Comparison of ENCODE assay signal across 29 cellular contexts in the genomic region with DNA sequence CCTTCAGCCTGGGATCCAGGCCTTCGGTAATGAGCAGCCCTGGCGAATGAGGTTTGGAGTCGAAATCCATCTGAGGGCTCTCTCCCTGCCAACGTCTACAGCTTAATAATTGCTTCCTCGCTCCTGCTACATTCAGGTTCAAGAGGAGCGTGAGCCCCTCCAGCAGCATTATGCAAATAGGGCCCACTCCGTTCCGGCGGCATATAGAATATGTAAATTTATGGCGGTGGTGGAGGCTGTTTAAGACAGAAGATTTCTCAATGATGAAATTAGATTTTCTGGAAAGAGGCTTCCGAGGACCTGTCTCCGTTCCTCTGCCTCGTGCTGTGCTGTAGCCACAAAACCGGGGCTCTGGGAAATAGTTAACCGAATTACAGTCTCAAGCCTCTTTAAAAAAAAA.
"Had no signal": no experiment of that assay in that cellular context is flagged by ENCODE, and none has a peak within 500 bp of the region (broad histone marks: within the 10 kb centered on the region; RNA-seq: fewer than 3 reads in every experiment).

No MANE protein-coding gene starts in this region.

- H3K27me3 ChIP-seq: ascending aorta, brain microvascular endothelial cell had no signal

- H3K4me1 Mint-ChIP-seq: activated CD4-positive, alpha-beta T cell treated with anti-CD3 and anti-CD28 coated beads for 36 hours; activated CD4-positive, alpha-beta T cell treated with anti-CD3 and anti-CD28 coated beads, Interleukin-2, amount 10 ng/mL, durations not matched to agents 24 days and 14 days; activated CD8-positive, alpha-beta memory T cell treated with anti-CD3 and anti-CD28 coated beads, Interleukin-2, amount 10 ng/mL, durations not matched to agents 7 days and 5 days; activated naive CD4-positive, alpha-beta T cell treated with anti-CD3 and anti-CD28 coated beads, Interleukin-2, amount 10 ng/mL, durations not matched to agents 7 days and 5 days; activated naive CD8-positive, alpha-beta T cell treated with anti-CD3 and anti-CD28 coated beads, Interleukin-2, amount 10 ng/mL, durations not matched to agents 7 days and 5 days; central memory CD8-positive, alpha-beta T cell had no signal

- H3K9me3 Mint-ChIP-seq: activated CD4-positive, alpha-beta memory T cell treated with anti-CD3 and anti-CD28 coated beads for 36 hours; activated CD4-positive, alpha-beta T cell treated with anti-CD3 and anti-CD28 coated beads, Interleukin-2, amount 10 ng/mL, durations not matched to agents 24 days and 14 days; activated naive CD4-positive, alpha-beta T cell treated with anti-CD3 and anti-CD28 coated beads, Interleukin-2, amount 10 ng/mL, durations not matched to agents 7 days and 5 days; activated naive CD4-positive, alpha-beta T cell treated with anti-CD3 and anti-CD28 coated beads, Interleukin-2, amount 50 U/mL, for 72 hours; activated naive CD8-positive, alpha-beta T cell treated with anti-CD3 and anti-CD28 coated beads, Interleukin-2, amount 10 ng/mL, durations not matched to agents 7 days and 5 days; central memory CD8-positive, alpha-beta T cell; dendritic cell treated with granulocyte-macrophage colony-stimulating factor and Interleukin-4, amounts not matched to agents 40 ng/mL and 50 ng/mL, for 4 days; endodermal cell had no signal

- H3K27ac Mint-ChIP-seq: activated CD4-positive, alpha-beta memory T cell treated with anti-CD3 and anti-CD28 coated beads for 36 hours; activated CD4-positive, alpha-beta T cell treated with anti-CD3 and anti-CD28 coated beads for 36 hours; activated CD4-positive, alpha-beta T cell treated with anti-CD3 and anti-CD28 coated beads, Interleukin-2, amount 10 ng/mL, durations not matched to agents 24 days and 14 days; activated CD8-positive, alpha-beta memory T cell treated with anti-CD3 and anti-CD28 coated beads, Interleukin-2, amount 10 ng/mL, durations not matched to agents 7 days and 5 days; activated CD8-positive, alpha-beta T cell treated with anti-CD3 and anti-CD28 coated beads, Interleukin-2, amount 10 ng/mL, durations not matched to agents 7 days and 5 days; activated naive CD4-positive, alpha-beta T cell treated with anti-CD3 and anti-CD28 coated beads, Interleukin-2, amount 10 ng/mL, durations not matched to agents 7 days and 5 days; activated naive CD4-positive, alpha-beta T cell treated with anti-CD3 and anti-CD28 coated beads, Interleukin-2, amount 50 U/mL, for 72 hours; activated naive CD8-positive, alpha-beta T cell treated with anti-CD3 and anti-CD28 coated beads, Interleukin-2, amount 10 ng/mL, durations not matched to agents 7 days and 5 days; dendritic cell treated with granulocyte-macrophage colony-stimulating factor and Interleukin-4, amounts not matched to agents 40 ng/mL and 50 ng/mL, for 4 days; endodermal cell had no signal

- H3K36me3 Mint-ChIP-seq: activated CD4-positive, alpha-beta memory T cell treated with anti-CD3 and anti-CD28 coated beads for 36 hours; activated CD8-positive, alpha-beta memory T cell treated with anti-CD3 and anti-CD28 coated beads, Interleukin-2, amount 10 ng/mL, durations not matched to agents 7 days and 5 days; activated naive CD4-positive, alpha-beta T cell treated with anti-CD3 and anti-CD28 coated beads, Interleukin-2, amount 10 ng/mL, durations not matched to agents 7 days and 5 days; activated naive CD4-positive, alpha-beta T cell treated with anti-CD3 and anti-CD28 coated beads, Interleukin-2, amount 50 U/mL, for 72 hours; activated naive CD8-positive, alpha-beta T cell treated with anti-CD3 and anti-CD28 coated beads, Interleukin-2, amount 10 ng/mL, durations not matched to agents 7 days and 5 days had no signal

- ATAC-seq: activated CD4-positive, alpha-beta T cell treated with anti-CD3 and anti-CD28 coated beads for 36 hours; activated CD8-positive, alpha-beta memory T cell treated with anti-CD3 and anti-CD28 coated beads, Interleukin-2, amount 10 ng/mL, durations not matched to agents 7 days and 5 days; activated CD8-positive, alpha-beta T cell treated with anti-CD3 and anti-CD28 coated beads, Interleukin-2, amount 10 ng/mL, durations not matched to agents 7 days and 5 days; activated naive CD4-positive, alpha-beta T cell treated with anti-CD3 and anti-CD28 coated beads, Interleukin-2, amount 50 U/mL, for 72 hours; esophagus mucosa; gastrocnemius medialis; heart left ventricle had no signal

- H3K36me3 ChIP-seq: ascending aorta, brain microvascular endothelial cell, gastrocnemius medialis, heart left ventricle had no signal

- H3K4me1 ChIP-seq: gastrocnemius medialis had no signal

- H3K27ac ChIP-seq: ascending aorta, brain microvascular endothelial cell, coronary artery, dorsolateral prefrontal cortex, gastrocnemius medialis, heart left ventricle had no signal

- H3K4me3 Mint-ChIP-seq: activated CD4-positive, alpha-beta memory T cell treated with anti-CD3 and anti-CD28 coated beads for 36 hours; activated CD4-positive, alpha-beta T cell treated with anti-CD3 and anti-CD28 coated beads for 36 hours; activated CD4-positive, alpha-beta T cell treated with anti-CD3 and anti-CD28 coated beads, Interleukin-2, amount 10 ng/mL, durations not matched to agents 24 days and 14 days; activated CD8-positive, alpha-beta memory T cell treated with anti-CD3 and anti-CD28 coated beads, Interleukin-2, amount 10 ng/mL, durations not matched to agents 7 days and 5 days; activated CD8-positive, alpha-beta T cell treated with anti-CD3 and anti-CD28 coated beads, Interleukin-2, amount 10 ng/mL, durations not matched to agents 7 days and 5 days; activated naive CD4-positive, alpha-beta T cell treated with anti-CD3 and anti-CD28 coated beads, Interleukin-2, amount 10 ng/mL, durations not matched to agents 7 days and 5 days; activated naive CD8-positive, alpha-beta T cell treated with anti-CD3 and anti-CD28 coated beads, Interleukin-2, amount 10 ng/mL, durations not matched to agents 7 days and 5 days; central memory CD8-positive, alpha-beta T cell; dendritic cell treated with granulocyte-macrophage colony-stimulating factor and Interleukin-4, amounts not matched to agents 40 ng/mL and 50 ng/mL, for 4 days; endodermal cell had no signal

- H3K9me3 ChIP-seq: ascending aorta, gastrocnemius medialis, heart left ventricle had no signal

- DNase-seq: activated CD4-positive, alpha-beta memory T cell treated with anti-CD3 and anti-CD28 coated beads for 36 hours; activated CD4-positive, alpha-beta T cell treated with anti-CD3 and anti-CD28 coated beads for 36 hours; activated CD4-positive, alpha-beta T cell treated with anti-CD3 and anti-CD28 coated beads, Interleukin-2, amount 10 ng/mL, durations not matched to agents 24 days and 14 days; activated CD4-positive, CD25-positive, alpha-beta regulatory T cell; activated CD4-positive, CD25-positive, alpha-beta regulatory T cell treated with anti-CD3 and anti-CD28 coated beads, Interleukin-2, amount 50 U/mL, for 72 hours; activated CD8-positive, alpha-beta memory T cell treated with anti-CD3 and anti-CD28 coated beads, Interleukin-2, amount 10 ng/mL, durations not matched to agents 7 days and 5 days; activated CD8-positive, alpha-beta memory T cell treated with anti-CD3 and anti-CD28 coated beads, Interleukin-2, amount 50 U/mL, for 4 hours; activated CD8-positive, alpha-beta T cell treated with anti-CD3 and anti-CD28 coated beads, Interleukin-2, amount 10 ng/mL, durations not matched to agents 7 days and 5 days; activated gamma-delta T cell; activated naive CD4-positive, alpha-beta T cell; activated naive CD4-positive, alpha-beta T cell treated with anti-CD3 and anti-CD28 coated beads, Interleukin-2, amount 10 ng/mL, durations not matched to agents 7 days and 5 days; activated naive CD8-positive, alpha-beta T cell treated with anti-CD3 and anti-CD28 coated beads, Interleukin-2, amount 10 ng/mL, durations not matched to agents 7 days and 5 days; activated T-cell treated with anti-CD3 and anti-CD28 coated beads, Interleukin-2, amount 50 U/mL, for 1 hour; activated T-cell treated with anti-CD3 and anti-CD28 coated beads, Interleukin-2, amount 50 U/mL, for 48 hours; brain microvascular endothelial cell; dorsolateral prefrontal cortex; effector memory CD4-positive, alpha-beta T cell; endodermal cell; foreskin fibroblast; gastrocnemius medialis; glutamatergic neuron; heart left ventricle; T-helper 2 cell had no signal

- H3K4me3 ChIP-seq: ascending aorta, coronary artery, dorsolateral prefrontal cortex, gastrocnemius medialis, heart left ventricle had no signal

- H3K27me3 Mint-ChIP-seq: activated CD4-positive, alpha-beta T cell treated with anti-CD3 and anti-CD28 coated beads, Interleukin-2, amount 10 ng/mL, durations not matched to agents 24 days and 14 days had no signal
